Comparison of ENCODE assay signal across 1 cellular context in genomic region chr11:116427903-116428637, GRCh38.
TF ChIP-seq lines count a peak whose summit lies in the region.

No MANE protein-coding gene starts in this region.

TF ChIP-seq in HepG2, 621 proteins besides CTCF, POLR2A, EP300 and RAD21 (continued from another document and continues in another):
- TF ChIP-seq HIVEP1 (CRISPR knock-in tag; IDR thresholded peaks at IDR 0.05) = 0 out of 2 replicates have a peak, but pooled peaks have one; percentile 39
- TF ChIP-seq SIN3A (IDR thresholded peaks at IDR 0.05; ENCODE audit: borderline replicate concordance, low read depth, low read length) = no peak
- TF ChIP-seq NFIC (IDR thresholded peaks at IDR 0.05; ENCODE audit: low read length) = peak; percentile 61; the same call in 1 of the 2 replicates
- TF ChIP-seq MYPOP (CRISPR knock-in tag; IDR thresholded peaks at IDR 0.05) = peak; percentile 82; the same call in 1 of the 2 replicates
- no peak for TF ChIP-seq CERS6 (CRISPR knock-in tag; IDR thresholded peaks at IDR 0.05)
- peak; percentile 38; the same call in 1 of the 2 replicates for TF ChIP-seq ZBTB20 (CRISPR knock-in tag; IDR thresholded peaks at IDR 0.05; ENCODE audit: borderline replicate concordance, low read depth)
- TF ChIP-seq GATA4 (IDR thresholded peaks at IDR 0.05; ENCODE audit: borderline replicate concordance, low read depth) = peak; percentile 79
- TF ChIP-seq HIC2 (CRISPR knock-in tag; IDR thresholded peaks at IDR 0.05; ENCODE audit: low read depth) = peak; percentile 58
- peak; percentile 52; the same call in 1 of the 2 replicates for TF ChIP-seq POGZ (CRISPR knock-in tag; IDR thresholded peaks at IDR 0.05)
- TF ChIP-seq ZFY (CRISPR knock-in tag; IDR thresholded peaks at IDR 0.05) = peak; percentile 47
- peak; percentile 10; the same call in 1 of the 2 replicates for TF ChIP-seq YEATS2 (CRISPR knock-in tag; IDR thresholded peaks at IDR 0.05; ENCODE audit: borderline replicate concordance)
- TF ChIP-seq ZNF280B (CRISPR knock-in tag; IDR thresholded peaks at IDR 0.05; ENCODE audit: borderline replicate concordance) = no peak
- TF ChIP-seq ATF6 (CRISPR knock-in tag; conservative IDR thresholded peaks at IDR 0.05) = no peak
- TF ChIP-seq TARDBP (CRISPR knock-in tag; IDR thresholded peaks at IDR 0.05) = peak; percentile 73
- TF ChIP-seq CEBPB (IDR thresholded peaks at IDR 0.05; ENCODE audit: borderline replicate concordance, low read depth, low read length) = peak; percentile 81
- peak; percentile 75 for TF ChIP-seq ARID3A (IDR thresholded peaks at IDR 0.05; ENCODE audit: low read depth, low read length)
- TF ChIP-seq ZNF687 (CRISPR knock-in tag; IDR thresholded peaks at IDR 0.05) = peak; percentile 90
- TF ChIP-seq DNMT3B (CRISPR knock-in tag; conservative IDR thresholded peaks at IDR 0.05) = no peak
- TF ChIP-seq ZNF710 (CRISPR knock-in tag; IDR thresholded peaks at IDR 0.05; ENCODE audit: borderline replicate concordance) = peak; percentile 84; the same call in 1 of the 2 replicates
- peak; percentile 49; the same call in 1 of the 2 replicates for TF ChIP-seq MEIS1 (CRISPR knock-in tag; IDR thresholded peaks at IDR 0.05; ENCODE audit: borderline replicate concordance)
- TF ChIP-seq ZNF530 (CRISPR knock-in tag; IDR thresholded peaks at IDR 0.05; ENCODE audit: low read depth) = no peak
- 0 out of 2 replicates have a peak, but pooled peaks have one; percentile 31 for TF ChIP-seq THAP7 (CRISPR knock-in tag; IDR thresholded peaks at IDR 0.05)
- TF ChIP-seq SP4 (CRISPR knock-in tag; IDR thresholded peaks at IDR 0.05) = 0 out of 2 replicates have a peak, but pooled peaks have one; percentile 46
- TF ChIP-seq SPEN (CRISPR knock-in tag; IDR thresholded peaks at IDR 0.05; ENCODE audit: low read depth) = 0 out of 2 replicates have a peak, but pooled peaks have one; percentile 54
- TF ChIP-seq TFE3 (CRISPR knock-in tag; IDR thresholded peaks at IDR 0.05) = peak; percentile 64; the same call in 1 of the 2 replicates
- no peak for TF ChIP-seq DZIP1 (CRISPR knock-in tag; IDR thresholded peaks at IDR 0.05)
